In the genomic region with DNA sequence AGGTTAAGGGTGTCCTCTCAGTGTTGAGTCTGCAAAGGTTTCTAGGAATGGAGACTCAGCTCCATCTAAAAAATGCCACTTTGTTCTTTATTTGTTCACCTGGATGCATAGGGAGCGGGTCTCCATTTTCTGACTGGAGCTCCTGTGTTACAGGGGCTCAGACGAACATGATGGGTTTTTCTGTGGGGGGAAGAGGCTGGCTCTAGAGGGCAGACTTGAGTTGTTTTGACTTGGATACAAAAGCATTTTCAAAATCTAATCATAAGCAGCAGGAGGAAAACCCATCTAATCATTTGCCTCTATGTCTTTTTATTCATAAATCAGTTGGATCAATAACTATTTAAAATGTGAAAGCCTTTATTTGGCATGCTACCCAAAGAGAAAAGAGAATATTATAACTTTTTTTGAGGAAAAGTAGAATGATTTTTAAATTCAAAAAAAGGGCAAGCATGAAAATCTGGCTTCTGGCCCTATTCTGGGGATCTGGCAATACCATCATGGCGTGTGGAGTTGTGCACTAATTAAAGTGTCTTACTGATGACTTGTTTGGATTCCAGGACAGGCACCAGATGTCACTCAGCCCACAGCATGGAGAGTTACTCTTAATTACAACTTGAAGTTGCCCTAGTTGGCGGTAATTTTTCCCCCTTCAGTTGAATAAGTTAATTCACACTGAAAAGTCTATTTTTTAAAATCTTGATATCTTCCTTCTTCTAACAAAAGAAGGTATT, we compare ENCODE assay signal across 1 cellular context.
TF ChIP-seq lines count a peak whose summit lies in the region.

No MANE protein-coding gene starts in this region.

TF ChIP-seq in GM23338, 12 proteins besides CTCF, POLR2A, EP300 and RAD21 (continued from another document):
- TF ChIP-seq, protein P1, sequence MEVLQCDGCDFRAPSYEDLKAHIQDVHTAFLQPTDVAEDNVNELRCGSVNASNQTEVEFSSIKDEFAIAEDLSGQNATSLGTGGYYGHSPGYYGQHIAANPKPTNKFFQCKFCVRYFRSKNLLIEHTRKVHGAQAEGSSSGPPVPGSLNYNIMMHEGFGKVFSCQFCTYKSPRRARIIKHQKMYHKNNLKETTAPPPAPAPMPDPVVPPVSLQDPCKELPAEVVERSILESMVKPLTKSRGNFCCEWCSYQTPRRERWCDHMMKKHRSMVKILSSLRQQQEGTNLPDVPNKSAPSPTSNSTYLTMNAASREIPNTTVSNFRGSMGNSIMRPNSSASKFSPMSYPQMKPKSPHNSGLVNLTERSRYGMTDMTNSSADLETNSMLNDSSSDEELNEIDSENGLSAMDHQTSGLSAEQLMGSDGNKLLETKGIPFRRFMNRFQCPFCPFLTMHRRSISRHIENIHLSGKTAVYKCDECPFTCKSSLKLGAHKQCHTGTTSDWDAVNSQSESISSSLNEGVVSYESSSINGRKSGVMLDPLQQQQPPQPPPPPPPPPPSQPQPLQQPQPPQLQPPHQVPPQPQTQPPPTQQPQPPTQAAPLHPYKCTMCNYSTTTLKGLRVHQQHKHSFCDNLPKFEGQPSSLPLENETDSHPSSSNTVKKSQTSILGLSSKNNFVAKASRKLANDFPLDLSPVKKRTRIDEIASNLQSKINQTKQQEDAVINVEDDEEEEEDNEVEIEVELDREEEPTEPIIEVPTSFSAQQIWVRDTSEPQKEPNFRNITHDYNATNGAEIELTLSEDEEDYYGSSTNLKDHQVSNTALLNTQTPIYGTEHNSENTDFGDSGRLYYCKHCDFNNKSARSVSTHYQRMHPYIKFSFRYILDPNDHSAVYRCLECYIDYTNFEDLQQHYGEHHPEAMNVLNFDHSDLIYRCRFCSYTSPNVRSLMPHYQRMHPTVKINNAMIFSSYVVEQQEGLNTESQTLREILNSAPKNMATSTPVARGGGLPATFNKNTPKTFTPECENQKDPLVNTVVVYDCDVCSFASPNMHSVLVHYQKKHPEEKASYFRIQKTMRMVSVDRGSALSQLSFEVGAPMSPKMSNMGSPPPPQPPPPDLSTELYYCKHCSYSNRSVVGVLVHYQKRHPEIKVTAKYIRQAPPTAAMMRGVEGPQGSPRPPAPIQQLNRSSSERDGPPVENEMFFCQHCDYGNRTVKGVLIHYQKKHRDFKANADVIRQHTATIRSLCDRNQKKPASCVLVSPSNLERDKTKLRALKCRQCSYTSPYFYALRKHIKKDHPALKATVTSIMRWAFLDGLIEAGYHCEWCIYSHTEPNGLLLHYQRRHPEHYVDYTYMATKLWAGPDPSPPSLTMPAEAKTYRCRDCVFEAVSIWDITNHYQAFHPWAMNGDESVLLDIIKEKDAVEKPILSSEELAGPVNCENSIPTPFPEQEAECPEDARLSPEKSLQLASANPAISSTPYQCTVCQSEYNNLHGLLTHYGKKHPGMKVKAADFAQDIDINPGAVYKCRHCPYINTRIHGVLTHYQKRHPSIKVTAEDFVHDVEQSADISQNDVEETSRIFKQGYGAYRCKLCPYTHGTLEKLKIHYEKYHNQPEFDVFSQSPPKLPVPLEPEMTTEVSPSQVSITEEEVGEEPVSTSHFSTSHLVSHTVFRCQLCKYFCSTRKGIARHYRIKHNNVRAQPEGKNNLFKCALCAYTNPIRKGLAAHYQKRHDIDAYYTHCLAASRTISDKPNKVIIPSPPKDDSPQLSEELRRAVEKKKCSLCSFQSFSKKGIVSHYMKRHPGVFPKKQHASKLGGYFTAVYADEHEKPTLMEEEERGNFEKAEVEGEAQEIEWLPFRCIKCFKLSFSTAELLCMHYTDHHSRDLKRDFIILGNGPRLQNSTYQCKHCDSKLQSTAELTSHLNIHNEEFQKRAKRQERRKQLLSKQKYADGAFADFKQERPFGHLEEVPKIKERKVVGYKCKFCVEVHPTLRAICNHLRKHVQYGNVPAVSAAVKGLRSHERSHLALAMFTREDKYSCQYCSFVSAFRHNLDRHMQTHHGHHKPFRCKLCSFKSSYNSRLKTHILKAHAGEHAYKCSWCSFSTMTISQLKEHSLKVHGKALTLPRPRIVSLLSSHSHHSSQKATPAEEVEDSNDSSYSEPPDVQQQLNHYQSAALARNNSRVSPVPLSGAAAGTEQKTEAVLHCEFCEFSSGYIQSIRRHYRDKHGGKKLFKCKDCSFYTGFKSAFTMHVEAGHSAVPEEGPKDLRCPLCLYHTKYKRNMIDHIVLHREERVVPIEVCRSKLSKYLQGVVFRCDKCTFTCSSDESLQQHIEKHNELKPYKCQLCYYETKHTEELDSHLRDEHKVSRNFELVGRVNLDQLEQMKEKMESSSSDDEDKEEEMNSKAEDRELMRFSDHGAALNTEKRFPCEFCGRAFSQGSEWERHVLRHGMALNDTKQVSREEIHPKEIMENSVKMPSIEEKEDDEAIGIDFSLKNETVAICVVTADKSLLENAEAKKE (CRISPR knock-in tag; IDR thresholded peaks at IDR 0.05): no peak
